In the genomic region with DNA sequence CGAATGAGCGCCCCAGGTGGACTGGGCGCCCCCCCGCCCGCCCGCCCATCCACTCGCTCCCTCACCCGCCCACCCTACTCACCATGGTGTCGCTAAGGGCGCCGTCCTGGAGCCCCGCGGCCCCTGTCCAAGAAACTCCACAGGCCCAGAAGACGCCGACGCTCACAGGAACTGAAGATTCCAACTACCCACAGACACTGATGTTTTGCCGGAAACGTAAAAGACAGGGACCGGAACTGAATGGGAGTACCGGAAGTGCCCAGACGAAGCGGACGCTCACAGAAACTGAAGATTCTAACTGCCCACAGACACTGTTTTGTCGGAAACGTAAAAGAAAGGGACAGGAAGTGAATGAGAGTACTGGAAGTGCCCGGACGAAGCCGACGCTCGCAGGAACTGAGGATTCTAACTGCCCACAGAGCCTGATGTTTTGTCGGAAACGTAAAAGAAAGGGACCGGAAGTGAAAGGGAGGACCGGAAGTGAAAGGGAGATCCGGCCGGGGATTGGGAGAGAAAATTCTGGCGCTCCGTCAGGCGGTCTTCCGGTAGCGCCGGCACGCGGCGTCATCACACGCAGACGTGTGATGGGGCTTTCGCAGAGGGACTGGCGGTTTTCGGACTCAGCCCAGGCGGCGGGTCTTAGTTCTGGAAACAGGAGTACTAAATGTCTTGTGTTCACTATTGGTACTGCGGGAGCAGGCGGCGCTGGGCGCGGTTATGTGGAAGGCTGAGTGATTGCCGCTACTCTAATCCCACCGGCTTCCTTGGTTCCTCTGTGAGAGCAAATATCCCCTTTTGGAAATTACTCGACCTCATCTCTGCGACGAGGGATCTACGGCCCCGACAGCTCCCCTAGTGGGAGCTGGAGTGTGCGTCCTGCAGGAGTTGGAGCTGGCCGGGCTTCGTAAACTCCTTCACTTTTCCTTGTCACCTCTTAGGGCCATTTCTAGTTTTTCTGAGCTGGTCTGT, we compare ENCODE assay signal across 8 cellular contexts. TPM values are rescaled to one million over a fixed set of nuclear protein-coding genes. Genes with fewer than 3 reads are reported as not detected.
A peak's percentile ranks its signal among the peaks of the same experiment; 100 is the strongest.
DNase-seq lines count a peak whose midpoint lies in the region; ATAC-seq, FAIRE-seq and TF ChIP-seq lines count a peak whose summit lies in the region.

A gene (minus strand): TSS at position 173 of the 969 bp plus-strand sequence. CDS start 88 bp downstream, at position 85.

- H3K4me3 ChIP-seq in A673 (ENCODE audit: low read depth, low read length, poor library complexity, severe bottlenecking) (peak within 1 kb of the TSS; percentile 76), body of pancreas (peak within 1 kb of the TSS; percentile 74 to 87), iPS DF 6.9 (ENCODE audit: low read length) (peak within 1 kb of the TSS; percentile 79; the same call in 1 of the 2 replicates), skeletal muscle cell (ENCODE audit: low read depth, low read length) (peak within 1 kb of the TSS; percentile 68)

- H3K4me1 ChIP-seq in A673 (ENCODE audit: insufficient read depth, low read length, poor library complexity, severe bottlenecking) (peaks cover 10% of the 10 kb centered on the region), body of pancreas (peaks cover 27% of the 10 kb centered on the region), iPS DF 6.9 (ENCODE audit: control insufficient read depth, insufficient read depth, low read length) (no peaks in the 10 kb centered on the region; the same call in 1 of the 2 replicates)

- 0% methylated on average over 46 to 66 of the region's 67 CpGs for WGBS in body of pancreas, 2 donors
- no CpG with 5 or more reads among the region's 67 CpGs for WGBS in iPS DF 6.9 (ENCODE audit: insufficient coverage, insufficient read length)

- peak; percentile 98 for DNase-seq in A673 (ENCODE audit: low spot score)
- DNase-seq in NCI-H2107 treated with DMSO at 0.1 percent for 48 hours (lab: John Stamatoyannopoulos, UW; ENCODE audit: unreplicated experiment), result peak; percentile 97
- peak; percentile 90 to 94 (median 90) for DNase-seq in body of pancreas
- DNase-seq in iPS DF 6.9 (ENCODE audit: low read depth, low spot score), result peak; percentile 84
- DNase-seq in skeletal muscle cell (ENCODE audit: low read depth), result peak; percentile 85

- TSS peak; percentile 94 for BruUV-seq in A673 (replicated peaks; lab: Mats Ljungman, UMichigan)

- ATAC-seq in HG03066 (IDR thresholded peaks at IDR 0.05; ENCODE audit: low read depth, unreplicated experiment) (peak; percentile 75), body of pancreas (peak; percentile 95)

- peak; percentile 53 for FAIRE-seq in TTC549 (lab: Jason Lieb, UNC)

- H3K27me3 ChIP-seq in A673 (replicated peaks; ENCODE audit: insufficient read depth, low read depth, low read length, poor library complexity) (no peaks in the 10 kb centered on the region), body of pancreas (no peaks in the 10 kb centered on the region), iPS DF 6.9 (ENCODE audit: control insufficient read depth, insufficient read depth, low read length) (no peaks in the 10 kb centered on the region)

- TF ChIP-seq CTCF in A673 (conservative IDR thresholded peaks at IDR 0.05; ENCODE audit: low read depth, low read length), result peak; percentile 80
- peak; percentile 36 to 79 (median 68) for TF ChIP-seq CTCF in body of pancreas (IDR thresholded peaks at IDR 0.05)

- intact Hi-C loops in A673 (cut with micrococcal nuclease; ENCODE audit: unreplicated experiment) (no loop called here), body of pancreas (cut with DNase I) (no loop called here)

- H3K27ac ChIP-seq in A673 (ENCODE audit: low read depth, low read length, poor library complexity, severe bottlenecking) (peak within 1 kb of the TSS; percentile 99), body of pancreas (peak within 1 kb of the TSS; percentile 89 to 97 (median 92)), iPS DF 6.9 (ENCODE audit: low read length) (no peak within 1 kb of the TSS)

- H3K9me3 ChIP-seq in A673 (ENCODE audit: low read depth, low read length, poor library complexity, severe bottlenecking) (no peaks in the 10 kb centered on the region), body of pancreas (no peaks in the 10 kb centered on the region), iPS DF 6.9 (ENCODE audit: control insufficient read depth, insufficient read depth, low read length) (no peaks in the 10 kb centered on the region)

- peak; percentile 95 for TF ChIP-seq POLR2A in GM18526 (IDR thresholded peaks at IDR 0.05; ENCODE audit: extremely low read depth, insufficient read length)
- TF ChIP-seq POLR2A in body of pancreas (IDR thresholded peaks at IDR 0.05), result peak; percentile 59 to 94 (median 93)

- peaks cover 26% of the 10 kb centered on the region for H3K36me3 ChIP-seq in A673 (ENCODE audit: insufficient read depth, low read length, poor library complexity, severe bottlenecking)
- H3K36me3 ChIP-seq in body of pancreas (replicated peaks in 1 of 2; ENCODE audit: insufficient read depth in 1 of 2, low read depth in 2 of 2), result peaks cover under 1 to 17% of the 10 kb centered on the region in 2 donors
- H3K36me3 ChIP-seq in iPS DF 6.9 (ENCODE audit: control insufficient read depth, insufficient read depth, low read length), result no peaks in the 10 kb centered on the region; the same call in 1 of the 2 replicates

- CTCF ChIA-PET in A673 (lab: Charles Lee), result interaction anchor here (0.6 to 1.4 kb wide), 3 partner anchors 24 to 191 kb away, joined by 3 to 5 read pairs (median 5); a partner anchor contains a TSS

- POLR2A ChIA-PET in A673 (lab: Charles Lee; ENCODE audit: low non-redundant PET), result no interaction called here

RNA-seq across cellular contexts. Expression of the gene that starts here (rescaled TPM):
- 46.2 and 49.8 TPM in 2 replicates for total RNA-seq in A673 (2021)
- total RNA-seq in body of pancreas, result 10 to 100 TPM in 1 of 2 donors, 1 to 10 TPM in 1; 9.3 to 12.5 TPM
